Comparison of ENCODE assay signal across 20 cellular contexts in genomic region chr2:1082456-1083205, GRCh38.
DNase-seq lines count a peak whose midpoint lies in the region; ATAC-seq and TF ChIP-seq lines count a peak whose summit lies in the region.
"Had no signal": no experiment of that assay in that cellular context is flagged by ENCODE, and none has a peak within 500 bp of the region (broad histone marks: within the 10 kb centered on the region; RNA-seq: fewer than 3 reads in every experiment).

No MANE protein-coding gene starts in this region.

- no peaks in the 10 kb centered on the region for H3K9me3 Mint-ChIP-seq in WTC11
- no peaks in the 10 kb centered on the region for H3K9me3 Mint-ChIP-seq in naive thymus-derived CD4-positive, alpha-beta T cell
- H3K9me3 Mint-ChIP-seq in CD4-positive, alpha-beta T cell: no peaks in the 10 kb centered on the region

- peaks cover 4% of the 10 kb centered on the region for H3K4me1 Mint-ChIP-seq in WTC11
- H3K4me1 Mint-ChIP-seq in naive thymus-derived CD4-positive, alpha-beta T cell: peaks cover 0 to 3% (median 0%) of the 10 kb centered on the region in 7 donors
- no peaks in the 10 kb centered on the region for H3K4me1 Mint-ChIP-seq in CD4-positive, alpha-beta T cell (ENCODE audit: low read depth)
- H3K4me1 Mint-ChIP-seq: B cell; CD4-positive, CD25-positive, alpha-beta regulatory T cell had no signal

- peaks cover 18% of the 10 kb centered on the region for H3K36me3 Mint-ChIP-seq in WTC11
- H3K36me3 Mint-ChIP-seq in naive thymus-derived CD4-positive, alpha-beta T cell: peaks cover 0 to 4% (median 0%) of the 10 kb centered on the region in 5 donors
- H3K36me3 Mint-ChIP-seq in CD4-positive, alpha-beta T cell (ENCODE audit: low read depth): no peaks in the 10 kb centered on the region
- H3K36me3 Mint-ChIP-seq: CD4-positive, CD25-positive, alpha-beta regulatory T cell had no signal

- CTCF ChIA-PET in WTC11 (lab: Charles Lee): interaction anchor here (1.5 to 1.9 kb wide), 2 partner anchors 32 to 58 kb away, joined by 4 read pairs; no protein-coding TSS in a partner anchor
- CTCF ChIA-PET in naive thymus-derived CD4-positive, alpha-beta T cell (lab: Charles Lee): no interaction called here
- CTCF ChIA-PET in CD4-positive, alpha-beta T cell (lab: Charles Lee): no interaction called here

- WGBS in hepatocyte (ENCODE audit: low lambda C conversion rate, missing lambda C conversion rate): 80% methylated on average over 17 of the region's 17 CpGs

- POLR2A ChIA-PET in WTC11 (lab: Charles Lee): interaction anchor here (0.5 kb wide), 1 partner anchor 1127 kb away, joined by 3 read pairs; no protein-coding TSS in a partner anchor
- POLR2A ChIA-PET in naive thymus-derived CD4-positive, alpha-beta T cell (lab: Charles Lee): no interaction called here
- POLR2A ChIA-PET in CD4-positive, alpha-beta T cell (lab: Charles Lee): no interaction called here

- H3K27me3 ChIP-seq in H7 (ENCODE audit: control insufficient read depth, insufficient read depth, low read length): no peaks in the 10 kb centered on the region
- no peaks in the 10 kb centered on the region for H3K27me3 ChIP-seq in hepatocyte
- H3K27me3 ChIP-seq in naive thymus-derived CD4-positive, alpha-beta T cell (ENCODE audit: control insufficient read depth in 2 of 2, insufficient read depth in 2 of 2, low read length in 2 of 2): no peaks in the 10 kb centered on the region
- no peaks in the 10 kb centered on the region for H3K27me3 ChIP-seq in CD4-positive, alpha-beta T cell (ENCODE audit: control insufficient read depth, insufficient read depth, low read length)

- H2AFZ ChIP-seq in hepatocyte: no peak overlapping the region

- H3K4me2 ChIP-seq in hepatocyte: no peak overlapping the region

- DNase-seq in H7 (peak; percentile 78), WTC11 (ENCODE audit: low spot score) (peak; percentile 49), hepatocyte (ENCODE audit: low spot score) (peak; percentile 31), D341Med (ENCODE audit: low spot score) (no peak), SW 1271 (lab: John Stamatoyannopoulos, UW) (no peak)
- no peak for DNase-seq in naive thymus-derived CD4-positive, alpha-beta T cell
- no peak for DNase-seq in CD4-positive, alpha-beta T cell
- DNase-seq: CD4-positive, CD25-positive, alpha-beta regulatory T cell; DMS53; Karpas-422; MM.1S; NCI-H1105 treated with DMSO at 0.1 percent for 48 hours; NCI-H1694 treated with DMSO at 0.1 percent for 48 hours; NCI-H526 treated with DMSO at 0.1 percent for 48 hours; NK-92 treated with Interleukin-12 subunit alpha and Interleukin-12 subunit beta, amount 100 ng/mL, for 24 hours; OCI-M1; SHP77 treated with DMSO at 0.1 percent for 48 hours had no signal

- no peaks in the 10 kb centered on the region for H3K9me2 ChIP-seq in hepatocyte (replicated peaks; ENCODE audit: insufficient read depth)

- no peaks in the 10 kb centered on the region for H3K4me1 ChIP-seq in hepatocyte (ENCODE audit: insufficient read depth)
- no peaks in the 10 kb centered on the region for H3K4me1 ChIP-seq in naive thymus-derived CD4-positive, alpha-beta T cell (ENCODE audit: control insufficient read depth in 2 of 2, insufficient read depth in 2 of 2, low read length in 2 of 2)

- H3K27ac ChIP-seq in hepatocyte: no peak overlapping the region
- no peak overlapping the region for H3K27ac ChIP-seq in naive thymus-derived CD4-positive, alpha-beta T cell (ENCODE audit: low read depth, low read length)
- no peak overlapping the region for H3K27ac ChIP-seq in CD4-positive, alpha-beta T cell (ENCODE audit: low read depth, low read length)

- no peaks in the 10 kb centered on the region for H4K20me1 ChIP-seq in hepatocyte (ENCODE audit: insufficient read depth, poor library complexity, severe bottlenecking)

- no peak overlapping the region for H3K4me3 Mint-ChIP-seq in WTC11
- H3K4me3 Mint-ChIP-seq in naive thymus-derived CD4-positive, alpha-beta T cell: no peak overlapping the region
- no peak overlapping the region for H3K4me3 Mint-ChIP-seq in CD4-positive, alpha-beta T cell
- H3K4me3 Mint-ChIP-seq: B cell; CD4-positive, CD25-positive, alpha-beta regulatory T cell had no signal

- TF ChIP-seq CTCF in WTC11 (IDR thresholded peaks at IDR 0.05) (no peak), hepatocyte (IDR thresholded peaks at IDR 0.05; ENCODE audit: poor library complexity) (no peak)
- TF ChIP-seq CTCF in CD4-positive, alpha-beta T cell (IDR thresholded peaks at IDR 0.05): no peak

- ATAC-seq in WTC11 (peak; percentile 61), GM18520 (IDR thresholded peaks at IDR 0.05; ENCODE audit: unreplicated experiment) (no peak)
- ATAC-seq in naive thymus-derived CD4-positive, alpha-beta T cell: peak; percentile 8
- no peak for ATAC-seq in CD4-positive, alpha-beta T cell (ENCODE audit: poor library complexity)
- ATAC-seq: SK-N-SH treated with all-trans-retinoic acid at 6 μM for 48 hours had no signal

- H3K36me3 ChIP-seq in H7 (replicated peaks; ENCODE audit: control insufficient read depth, insufficient read depth, low read length): no peaks in the 10 kb centered on the region; the same call in none of the 2 replicates
- H3K36me3 ChIP-seq in hepatocyte (replicated peaks; ENCODE audit: insufficient read depth, low read depth): no peaks in the 10 kb centered on the region
- no peaks in the 10 kb centered on the region for H3K36me3 ChIP-seq in naive thymus-derived CD4-positive, alpha-beta T cell (ENCODE audit: control insufficient read depth in 2 of 3, insufficient read depth in 3 of 3, low read length in 3 of 3)

- H3K4me3 ChIP-seq in H7 (ENCODE audit: insufficient read depth, low read depth, low read length) (no peak overlapping the region), hepatocyte (no peak overlapping the region)
- no peak overlapping the region for H3K4me3 ChIP-seq in naive thymus-derived CD4-positive, alpha-beta T cell (ENCODE audit: low read length)

- H3K27me3 Mint-ChIP-seq in WTC11 (ENCODE audit: low read depth): no peaks in the 10 kb centered on the region
- H3K27me3 Mint-ChIP-seq in naive thymus-derived CD4-positive, alpha-beta T cell: peaks cover 0 to 3% (median 0%) of the 10 kb centered on the region in 5 donors
- H3K27me3 Mint-ChIP-seq in CD4-positive, alpha-beta T cell: peaks cover 4% of the 10 kb centered on the region
- H3K27me3 Mint-ChIP-seq: CD4-positive, CD25-positive, alpha-beta regulatory T cell had no signal

- H3K9me3 ChIP-seq in hepatocyte (ENCODE audit: low read depth): no peaks in the 10 kb centered on the region
- no peaks in the 10 kb centered on the region for H3K9me3 ChIP-seq in naive thymus-derived CD4-positive, alpha-beta T cell (ENCODE audit: control insufficient read depth in 2 of 3, low read length in 3 of 3)
- H3K9me3 ChIP-seq in CD4-positive, alpha-beta T cell (ENCODE audit: control insufficient read depth, low read length): no peaks in the 10 kb centered on the region

- H3K79me2 ChIP-seq in hepatocyte: no peaks in the 10 kb centered on the region

- 0 out of 2 replicates have a peak overlapping the region, but pooled peaks have one; percentile 41 for H3K27ac Mint-ChIP-seq in WTC11
- no peak overlapping the region for H3K27ac Mint-ChIP-seq in naive thymus-derived CD4-positive, alpha-beta T cell
- no peak overlapping the region for H3K27ac Mint-ChIP-seq in CD4-positive, alpha-beta T cell
- H3K27ac Mint-ChIP-seq: B cell; CD4-positive, CD25-positive, alpha-beta regulatory T cell had no signal

- intact Hi-C loops in naive thymus-derived CD4-positive, alpha-beta T cell (cut with micrococcal nuclease): no loop called here
- intact Hi-C loops in CD4-positive, alpha-beta T cell (cut with DNase I, micrococcal nuclease): no loop called here

TF ChIP-seq in WTC11, 78 proteins besides CTCF, POLR2A, EP300 and RAD21 (continues in another document):
- TF ChIP-seq SMAD4 (CRISPR knock-in tag; IDR thresholded peaks at IDR 0.05): no peak
- TF ChIP-seq, protein P1, sequence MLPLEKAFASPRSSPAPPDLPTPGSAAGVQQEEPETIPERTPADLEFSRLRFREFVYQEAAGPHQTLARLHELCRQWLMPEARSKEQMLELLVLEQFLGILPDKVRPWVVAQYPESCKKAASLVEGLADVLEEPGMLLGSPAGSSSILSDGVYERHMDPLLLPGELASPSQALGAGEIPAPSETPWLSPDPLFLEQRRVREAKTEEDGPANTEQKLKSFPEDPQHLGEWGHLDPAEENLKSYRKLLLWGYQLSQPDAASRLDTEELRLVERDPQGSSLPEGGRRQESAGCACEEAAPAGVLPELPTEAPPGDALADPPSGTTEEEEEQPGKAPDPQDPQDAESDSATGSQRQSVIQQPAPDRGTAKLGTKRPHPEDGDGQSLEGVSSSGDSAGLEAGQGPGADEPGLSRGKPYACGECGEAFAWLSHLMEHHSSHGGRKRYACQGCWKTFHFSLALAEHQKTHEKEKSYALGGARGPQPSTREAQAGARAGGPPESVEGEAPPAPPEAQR (CRISPR knock-in tag; IDR thresholded peaks at IDR 0.05): no peak
- TF ChIP-seq NFATC4 (CRISPR knock-in tag; IDR thresholded peaks at IDR 0.05): no peak
- TF ChIP-seq STAT6 (CRISPR knock-in tag; conservative IDR thresholded peaks at IDR 0.05; ENCODE audit: low read depth): no peak
- no peak for TF ChIP-seq NFYB (CRISPR knock-in tag; conservative IDR thresholded peaks at IDR 0.05; ENCODE audit: low read depth)
- no peak for TF ChIP-seq ESRRA (CRISPR knock-in tag; IDR thresholded peaks at IDR 0.05; ENCODE audit: borderline replicate concordance)

Comparison
In these comparisons a context has a peak if more than half of its experiments do, and no peak if none do; other contexts are left out.
1. DNase-seq: peak in H7 (single experiment), WTC11 (single experiment) and hepatocyte (single experiment); none in naive thymus-derived CD4-positive, alpha-beta T cell (0 of 9), D341Med (single experiment), CD4-positive, alpha-beta T cell (0 of 10) and SW 1271 (0 of 2).
2. ATAC-seq: peak in WTC11 (single experiment) and naive thymus-derived CD4-positive, alpha-beta T cell (single experiment); none in GM18520 (single experiment) and CD4-positive, alpha-beta T cell (single experiment).